ENCODE assay signal across 8 cellular contexts in the genomic region with DNA sequence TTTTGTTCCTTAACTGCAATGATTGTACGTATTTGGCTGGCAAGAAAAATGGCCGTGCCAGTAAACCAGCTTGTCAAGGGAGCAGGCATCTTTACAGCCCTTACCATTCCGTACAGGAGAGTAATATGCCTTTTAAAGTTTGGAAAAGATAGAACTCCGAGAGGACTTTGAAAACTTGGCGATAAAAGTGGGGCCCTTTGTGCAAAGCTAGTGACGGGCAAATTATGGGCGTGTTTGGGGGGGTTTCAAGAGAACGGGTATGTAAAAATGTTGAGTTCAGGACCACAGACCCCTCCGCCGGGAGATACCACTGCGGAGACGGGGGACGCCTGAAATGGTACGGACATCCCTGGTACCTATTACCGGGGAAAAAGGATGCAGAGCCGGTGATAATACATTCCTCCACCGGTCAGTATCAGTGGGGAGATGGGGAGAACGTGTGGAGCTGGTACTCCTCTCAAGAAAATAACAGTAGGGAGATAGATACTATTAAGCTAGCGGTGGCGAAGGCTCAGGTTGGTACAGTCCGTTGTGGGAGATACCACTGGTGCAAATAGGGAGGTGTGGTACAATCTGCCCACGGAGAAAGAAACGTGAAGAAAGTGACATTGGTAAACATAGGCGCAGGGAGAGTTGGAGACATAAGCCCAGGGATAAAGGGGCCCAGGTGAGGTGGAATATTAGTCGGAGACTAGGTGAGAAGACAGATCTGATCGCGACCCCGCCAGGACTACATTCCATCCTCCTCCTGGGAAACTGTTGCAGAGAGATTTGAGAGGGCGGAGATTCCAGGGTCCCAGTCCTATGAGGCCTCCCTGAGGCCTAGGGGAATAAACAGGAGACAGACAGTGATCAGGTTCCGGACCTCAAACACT.
A peak's percentile ranks its signal among the peaks of the same experiment; 100 is the strongest.
DNase-seq lines count a peak whose midpoint lies in the region; ATAC-seq lines count a peak whose summit lies in the region.

No MANE protein-coding gene starts in this region.

- peak overlapping the region; percentile 83 for H3K4me3 ChIP-seq in HUES48 (ENCODE audit: low read depth, low read length)

- peaks cover 14% of the 10 kb centered on the region; the same call in 1 of the 2 replicates for H3K9me3 ChIP-seq in HUES48 (ENCODE audit: control insufficient read depth, insufficient read depth, low read length)

- no peaks in the 10 kb centered on the region for H3K27me3 ChIP-seq in HUES48 (ENCODE audit: control insufficient read depth, insufficient read depth, low read length)

- no peaks in the 10 kb centered on the region for H3K36me3 ChIP-seq in HUES48 (ENCODE audit: control insufficient read depth, insufficient read depth, low read length)

- ATAC-seq in GM18502 (IDR thresholded peaks at IDR 0.05; ENCODE audit: poor library complexity, unreplicated experiment) (peak; percentile 68), GM21381 (IDR thresholded peaks at IDR 0.05; ENCODE audit: unreplicated experiment) (no peak)

- H3K27ac ChIP-seq in HUES48 (ENCODE audit: low read depth, low read length) (peak overlapping the region; percentile 89), epithelial cell of prostate (peak overlapping the region; percentile 47)

- no peaks in the 10 kb centered on the region for H3K4me1 ChIP-seq in HUES48 (ENCODE audit: control insufficient read depth, insufficient read depth, low read length)

- peak overlapping the region; percentile 99 for H3K9ac ChIP-seq in HUES48 (ENCODE audit: low read depth, low read length)

- peak; percentile 54 for DNase-seq in NOMO-1 treated with dmso at 0.1 percent for 144 hours (lab: John Stamatoyannopoulos, UW; ENCODE audit: unreplicated experiment)
- peak; percentile 56 for DNase-seq in activated T-cell treated with anti-CD3 and anti-CD28 coated beads for 48 hours (ENCODE audit: low read depth)
- DNase-seq in epithelial cell of prostate (ENCODE audit: low read depth, low spot score) = no peak
- peak; percentile 28 for DNase-seq in middle frontal gyrus (ENCODE audit: extremely low spot score, low spot score)
- peak; percentile 39 to 45 for DNase-seq in stimulated activated CD8-positive, alpha-beta memory T cell treated with anti-CD3 and anti-CD28 coated beads, Interleukin-15, amount 100 ng/mL, for 4 hours (ENCODE audit: low read depth in 2 of 2)
